18 cellular contexts compared by ENCODE assay signal in genomic region chr7:99622596-99622995, GRCh38. TPM values are rescaled to one million over a fixed set of nuclear protein-coding genes. Genes with fewer than 3 reads are reported as not detected.
DNase-seq lines count a peak whose midpoint lies in the region; ATAC-seq and TF ChIP-seq lines count a peak whose summit lies in the region.
"Had no signal": no experiment of that assay in that cellular context is flagged by ENCODE, and none has a peak within 500 bp of the region (broad histone marks: within the 10 kb centered on the region; RNA-seq: fewer than 3 reads in every experiment).

No MANE protein-coding gene starts in this region.

- intact Hi-C loops in breast epithelium (cut with DNase I; ENCODE audit: low total_unique reads) (no loop called here), MCF 10A (cut with micrococcal nuclease) (no loop called here)

- H3K9me3 ChIP-seq in breast epithelium, result no peaks in the 10 kb centered on the region
- H3K9me3 ChIP-seq in SJCRH30 (replicated peaks), result no peaks in the 10 kb centered on the region
- H3K9me3 ChIP-seq: Caco-2, left lung had no signal

- no peak for TF ChIP-seq POLR2A in breast epithelium (IDR thresholded peaks at IDR 0.05)

- H3K36me3 ChIP-seq in breast epithelium, result peaks cover 5% of the 10 kb centered on the region
- H3K36me3 ChIP-seq in SJCRH30, result peaks cover 66% of the 10 kb centered on the region

- H3K4me1 Mint-ChIP-seq in MCF 10A (ENCODE audit: insufficient read depth, unreplicated experiment), result peaks cover 21% of the 10 kb centered on the region
- peaks cover 96% of the 10 kb centered on the region for H3K4me1 Mint-ChIP-seq in stimulated activated naive CD8-positive, alpha-beta T cell treated with anti-CD3 and anti-CD28 coated beads, Interleukin-15, amount 100 ng/mL, for 72 hours

- no peak overlapping the region for H3K4me3 Mint-ChIP-seq in MCF 10A (ENCODE audit: unreplicated experiment)
- H3K4me3 Mint-ChIP-seq in stimulated activated naive CD8-positive, alpha-beta T cell treated with anti-CD3 and anti-CD28 coated beads, Interleukin-15, amount 100 ng/mL, for 72 hours, result peak overlapping the region; percentile 97 to 100

- no peaks in the 10 kb centered on the region for H3K27me3 Mint-ChIP-seq in MCF 10A (ENCODE audit: insufficient read depth, unreplicated experiment)
- H3K27me3 Mint-ChIP-seq in stimulated activated naive CD8-positive, alpha-beta T cell treated with anti-CD3 and anti-CD28 coated beads, Interleukin-15, amount 100 ng/mL, for 72 hours, result no peaks in the 10 kb centered on the region

- DNase-seq in breast epithelium (ENCODE audit: low spot score in 2 of 2) (no peak), MCF 10A (ENCODE audit: unreplicated experiment) (no peak), SJCRH30 (peak; percentile 29 to 38), coronary artery (ENCODE audit: low spot score) (peak; percentile 28), anterior cingulate cortex (lab: John Stamatoyannopoulos, UW) (no peak), GM10248 (ENCODE audit: extremely low spot score) (no peak)
- peak; percentile 34 to 41 for DNase-seq in stimulated activated naive CD8-positive, alpha-beta T cell treated with anti-CD3 and anti-CD28 coated beads, Interleukin-15, amount 100 ng/mL, for 72 hours
- DNase-seq: aorta, Caco-2, left lung, MM.1S, NCI-H2029 treated with DMSO at 0.1 percent for 48 hours, Right ventricle myocardium superior, substantia nigra had no signal

- ATAC-seq in stimulated activated naive CD8-positive, alpha-beta T cell treated with anti-CD3 and anti-CD28 coated beads, Interleukin-15, amount 100 ng/mL, for 72 hours, result peak; percentile 19
- no peak for ATAC-seq in HG03097 (IDR thresholded peaks at IDR 0.05; ENCODE audit: low FRiP score, unreplicated experiment)
- ATAC-seq: left lung, sciatic nerve had no signal

- H3K27ac ChIP-seq in breast epithelium, result peak overlapping the region; percentile 27 to 69
- peak overlapping the region; percentile 16; the same call in 1 of the 2 replicates for H3K27ac ChIP-seq in SJCRH30
- no peak overlapping the region for H3K27ac ChIP-seq in coronary artery

- no peaks in the 10 kb centered on the region for H3K9me3 Mint-ChIP-seq in MCF 10A (ENCODE audit: unreplicated experiment)
- no peaks in the 10 kb centered on the region for H3K9me3 Mint-ChIP-seq in stimulated activated naive CD8-positive, alpha-beta T cell treated with anti-CD3 and anti-CD28 coated beads, Interleukin-15, amount 100 ng/mL, for 72 hours

- CTCF ChIA-PET in MCF 10A (lab: Yijun Ruan, JAX), result no interaction called here
- CTCF ChIA-PET in GM10248 (lab: Yijun Ruan, JAX), result no interaction called here

- TF ChIP-seq CTCF in breast epithelium (IDR thresholded peaks at IDR 0.05) (no peak), MCF 10A (IDR thresholded peaks at IDR 0.05; ENCODE audit: unreplicated experiment) (no peak), coronary artery (IDR thresholded peaks at IDR 0.05) (no peak), GM10248 (IDR thresholded peaks at IDR 0.05; ENCODE audit: control extremely low read depth, extremely low read depth, low read depth, missing control alignments) (no peak)

- peaks cover 0 to 8% of the 10 kb centered on the region in 2 donors for H3K4me1 ChIP-seq in breast epithelium
- peaks cover 14% of the 10 kb centered on the region; the same call in 1 of the 2 replicates for H3K4me1 ChIP-seq in SJCRH30
- H3K4me1 ChIP-seq: Caco-2 had no signal

- POLR2A ChIA-PET in MCF 10A (lab: Yijun Ruan, JAX), result no interaction called here
- POLR2A ChIA-PET in GM10248 (lab: Yijun Ruan, JAX), result no interaction called here

- peaks cover 85% of the 10 kb centered on the region for H3K36me3 Mint-ChIP-seq in MCF 10A (ENCODE audit: insufficient read depth, unreplicated experiment)

- no TSS peak for BruUV-seq in MCF 10A (replicated peaks; lab: Mats Ljungman, UMichigan)

- no peaks in the 10 kb centered on the region for H3K27me3 ChIP-seq in breast epithelium
- H3K27me3 ChIP-seq in SJCRH30, result no peaks in the 10 kb centered on the region
- H3K27me3 ChIP-seq: left lung had no signal

- H3K4me3 ChIP-seq in breast epithelium (no peak overlapping the region), SJCRH30 (no peak overlapping the region), coronary artery (no peak overlapping the region)
- H3K4me3 ChIP-seq: left lung had no signal

- H3K27ac Mint-ChIP-seq in MCF 10A (ENCODE audit: low read depth, unreplicated experiment), result no peak overlapping the region
- H3K27ac Mint-ChIP-seq in stimulated activated naive CD8-positive, alpha-beta T cell treated with anti-CD3 and anti-CD28 coated beads, Interleukin-15, amount 100 ng/mL, for 72 hours, result peak overlapping the region; percentile 99 to 100

RNA-seq across cellular contexts. Expression of gene ZSCAN25, which starts 5.8 kb away (rescaled TPM):
- total RNA-seq in breast epithelium (10 to 100 TPM; 15.2 to 23.6 (median 18.4) TPM), MCF 10A (2022) (17.6 and 20.9 TPM in 2 replicates)
- 21.2 and 22.0 TPM in 2 replicates for total RNA-seq in SJCRH30 (2014; rRNA removed; shearing (Covaris generic))

RNA-seq across cellular contexts. Expression of gene TMEM225B, which starts 24.5 kb away (rescaled TPM):
- total RNA-seq in breast epithelium (1 to 10 TPM; 1.0 to 4.5 (median 2.0) TPM), MCF 10A (2022) (0.70 and 0.96 TPM in 2 replicates)
- total RNA-seq in SJCRH30 (2014; rRNA removed; shearing (Covaris generic)), result 0.32 and 0.61 TPM in 2 replicates
- total RNA-seq: endothelial cell of umbilical vein, Right ventricle myocardium superior had no signal

RNA-seq across cellular contexts. Expression of gene CYP3A5, which starts 57.2 kb away (rescaled TPM):
- total RNA-seq in breast epithelium, result 10 to 100 TPM in 2 of 3 donors, 1 to 10 TPM in 1; 8.5 to 25.9 (median 15.4) TPM
- 0.58 and 0.83 TPM in 2 replicates for total RNA-seq in MCF 10A (2022)
- total RNA-seq in SJCRH30 (2014; rRNA removed; shearing (Covaris generic)), result 0.36 TPM in 1 of 2 replicates, not detected in the other
- total RNA-seq: chondrocyte, endothelial cell of umbilical vein, Right ventricle myocardium superior had no signal

Comparison
In these comparisons a context has a peak if more than half of its experiments do, and no peak if none do; other contexts are left out.
1. DNase-seq: peak in SJCRH30 (2 of 2), coronary artery (single experiment) and stimulated activated naive CD8-positive, alpha-beta T cell treated with anti-CD3 and anti-CD28 coated beads, Interleukin-15, amount 100 ng/mL, for 72 hours (2 of 2); none in breast epithelium (0 of 2), MCF 10A (single experiment), anterior cingulate cortex (0 of 58) and GM10248 (single experiment).
2. H3K27ac ChIP-seq: peak in breast epithelium (2 of 2) and SJCRH30 (single experiment); none in coronary artery (0 of 2).